1 cellular context compared by ENCODE assay signal in the genomic region with DNA sequence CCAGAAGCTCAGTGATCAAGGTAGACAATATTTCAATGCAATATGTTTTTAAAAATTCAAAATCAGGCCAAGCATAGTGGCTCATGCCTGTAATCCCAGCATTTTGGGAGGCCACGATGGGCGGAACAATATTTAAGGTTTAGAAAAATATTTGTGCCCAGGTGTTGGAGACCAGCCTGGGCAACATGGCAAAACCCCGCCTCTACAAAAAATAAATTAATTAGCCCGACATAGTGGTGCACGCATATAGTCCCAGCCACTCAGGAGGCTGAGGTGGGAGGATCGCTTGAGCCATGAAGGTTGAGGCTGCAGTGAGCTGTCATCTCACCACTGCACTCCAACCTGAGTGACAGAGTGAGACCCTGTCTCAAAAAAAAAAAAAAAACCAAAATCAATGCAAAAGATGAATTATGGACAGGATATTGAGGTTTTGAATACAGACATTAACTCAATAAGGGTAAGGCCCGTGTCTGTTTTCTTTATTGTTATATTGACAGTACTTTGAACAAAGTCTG.
TF ChIP-seq lines count a peak whose summit lies in the region.

No MANE protein-coding gene starts in this region.

TF ChIP-seq in GM12878, 131 proteins besides CTCF, POLR2A, EP300 and RAD21:
- TF ChIP-seq, protein P1, sequence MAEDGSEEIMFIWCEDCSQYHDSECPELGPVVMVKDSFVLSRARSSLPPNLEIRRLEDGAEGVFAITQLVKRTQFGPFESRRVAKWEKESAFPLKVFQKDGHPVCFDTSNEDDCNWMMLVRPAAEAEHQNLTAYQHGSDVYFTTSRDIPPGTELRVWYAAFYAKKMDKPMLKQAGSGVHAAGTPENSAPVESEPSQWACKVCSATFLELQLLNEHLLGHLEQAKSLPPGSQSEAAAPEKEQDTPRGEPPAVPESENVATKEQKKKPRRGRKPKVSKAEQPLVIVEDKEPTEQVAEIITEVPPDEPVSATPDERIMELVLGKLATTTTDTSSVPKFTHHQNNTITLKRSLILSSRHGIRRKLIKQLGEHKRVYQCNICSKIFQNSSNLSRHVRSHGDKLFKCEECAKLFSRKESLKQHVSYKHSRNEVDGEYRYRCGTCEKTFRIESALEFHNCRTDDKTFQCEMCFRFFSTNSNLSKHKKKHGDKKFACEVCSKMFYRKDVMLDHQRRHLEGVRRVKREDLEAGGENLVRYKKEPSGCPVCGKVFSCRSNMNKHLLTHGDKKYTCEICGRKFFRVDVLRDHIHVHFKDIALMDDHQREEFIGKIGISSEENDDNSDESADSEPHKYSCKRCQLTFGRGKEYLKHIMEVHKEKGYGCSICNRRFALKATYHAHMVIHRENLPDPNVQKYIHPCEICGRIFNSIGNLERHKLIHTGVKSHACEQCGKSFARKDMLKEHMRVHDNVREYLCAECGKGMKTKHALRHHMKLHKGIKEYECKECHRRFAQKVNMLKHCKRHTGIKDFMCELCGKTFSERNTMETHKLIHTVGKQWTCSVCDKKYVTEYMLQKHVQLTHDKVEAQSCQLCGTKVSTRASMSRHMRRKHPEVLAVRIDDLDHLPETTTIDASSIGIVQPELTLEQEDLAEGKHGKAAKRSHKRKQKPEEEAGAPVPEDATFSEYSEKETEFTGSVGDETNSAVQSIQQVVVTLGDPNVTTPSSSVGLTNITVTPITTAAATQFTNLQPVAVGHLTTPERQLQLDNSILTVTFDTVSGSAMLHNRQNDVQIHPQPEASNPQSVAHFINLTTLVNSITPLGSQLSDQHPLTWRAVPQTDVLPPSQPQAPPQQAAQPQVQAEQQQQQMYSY (CRISPR knock-in tag; IDR thresholded peaks at IDR 0.05), result no peak
- TF ChIP-seq, protein P2, sequence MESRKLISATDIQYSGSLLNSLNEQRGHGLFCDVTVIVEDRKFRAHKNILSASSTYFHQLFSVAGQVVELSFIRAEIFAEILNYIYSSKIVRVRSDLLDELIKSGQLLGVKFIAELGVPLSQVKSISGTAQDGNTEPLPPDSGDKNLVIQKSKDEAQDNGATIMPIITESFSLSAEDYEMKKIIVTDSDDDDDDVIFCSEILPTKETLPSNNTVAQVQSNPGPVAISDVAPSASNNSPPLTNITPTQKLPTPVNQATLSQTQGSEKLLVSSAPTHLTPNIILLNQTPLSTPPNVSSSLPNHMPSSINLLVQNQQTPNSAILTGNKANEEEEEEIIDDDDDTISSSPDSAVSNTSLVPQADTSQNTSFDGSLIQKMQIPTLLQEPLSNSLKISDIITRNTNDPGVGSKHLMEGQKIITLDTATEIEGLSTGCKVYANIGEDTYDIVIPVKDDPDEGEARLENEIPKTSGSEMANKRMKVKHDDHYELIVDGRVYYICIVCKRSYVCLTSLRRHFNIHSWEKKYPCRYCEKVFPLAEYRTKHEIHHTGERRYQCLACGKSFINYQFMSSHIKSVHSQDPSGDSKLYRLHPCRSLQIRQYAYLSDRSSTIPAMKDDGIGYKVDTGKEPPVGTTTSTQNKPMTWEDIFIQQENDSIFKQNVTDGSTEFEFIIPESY (IDR thresholded peaks at IDR 0.05), result no peak
- TF ChIP-seq, protein P3, sequence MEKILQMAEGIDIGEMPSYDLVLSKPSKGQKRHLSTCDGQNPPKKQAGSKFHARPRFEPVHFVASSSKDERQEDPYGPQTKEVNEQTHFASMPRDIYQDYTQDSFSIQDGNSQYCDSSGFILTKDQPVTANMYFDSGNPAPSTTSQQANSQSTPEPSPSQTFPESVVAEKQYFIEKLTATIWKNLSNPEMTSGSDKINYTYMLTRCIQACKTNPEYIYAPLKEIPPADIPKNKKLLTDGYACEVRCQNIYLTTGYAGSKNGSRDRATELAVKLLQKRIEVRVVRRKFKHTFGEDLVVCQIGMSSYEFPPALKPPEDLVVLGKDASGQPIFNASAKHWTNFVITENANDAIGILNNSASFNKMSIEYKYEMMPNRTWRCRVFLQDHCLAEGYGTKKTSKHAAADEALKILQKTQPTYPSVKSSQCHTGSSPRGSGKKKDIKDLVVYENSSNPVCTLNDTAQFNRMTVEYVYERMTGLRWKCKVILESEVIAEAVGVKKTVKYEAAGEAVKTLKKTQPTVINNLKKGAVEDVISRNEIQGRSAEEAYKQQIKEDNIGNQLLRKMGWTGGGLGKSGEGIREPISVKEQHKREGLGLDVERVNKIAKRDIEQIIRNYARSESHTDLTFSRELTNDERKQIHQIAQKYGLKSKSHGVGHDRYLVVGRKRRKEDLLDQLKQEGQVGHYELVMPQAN (conservative IDR thresholded peaks at IDR 0.05), result no peak
- TF ChIP-seq, protein P4, sequence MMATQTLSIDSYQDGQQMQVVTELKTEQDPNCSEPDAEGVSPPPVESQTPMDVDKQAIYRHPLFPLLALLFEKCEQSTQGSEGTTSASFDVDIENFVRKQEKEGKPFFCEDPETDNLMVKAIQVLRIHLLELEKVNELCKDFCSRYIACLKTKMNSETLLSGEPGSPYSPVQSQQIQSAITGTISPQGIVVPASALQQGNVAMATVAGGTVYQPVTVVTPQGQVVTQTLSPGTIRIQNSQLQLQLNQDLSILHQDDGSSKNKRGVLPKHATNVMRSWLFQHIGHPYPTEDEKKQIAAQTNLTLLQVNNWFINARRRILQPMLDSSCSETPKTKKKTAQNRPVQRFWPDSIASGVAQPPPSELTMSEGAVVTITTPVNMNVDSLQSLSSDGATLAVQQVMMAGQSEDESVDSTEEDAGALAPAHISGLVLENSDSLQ (IDR thresholded peaks at IDR 0.05), result peak; percentile 49
- TF ChIP-seq POLR2AphosphoS2 (IDR thresholded peaks at IDR 0.05; ENCODE audit: low read depth, low read length), result no peak
- TF ChIP-seq SREBF1 (IDR thresholded peaks at IDR 0.05; ENCODE audit: low read length), result no peak
- TF ChIP-seq, protein P5, sequence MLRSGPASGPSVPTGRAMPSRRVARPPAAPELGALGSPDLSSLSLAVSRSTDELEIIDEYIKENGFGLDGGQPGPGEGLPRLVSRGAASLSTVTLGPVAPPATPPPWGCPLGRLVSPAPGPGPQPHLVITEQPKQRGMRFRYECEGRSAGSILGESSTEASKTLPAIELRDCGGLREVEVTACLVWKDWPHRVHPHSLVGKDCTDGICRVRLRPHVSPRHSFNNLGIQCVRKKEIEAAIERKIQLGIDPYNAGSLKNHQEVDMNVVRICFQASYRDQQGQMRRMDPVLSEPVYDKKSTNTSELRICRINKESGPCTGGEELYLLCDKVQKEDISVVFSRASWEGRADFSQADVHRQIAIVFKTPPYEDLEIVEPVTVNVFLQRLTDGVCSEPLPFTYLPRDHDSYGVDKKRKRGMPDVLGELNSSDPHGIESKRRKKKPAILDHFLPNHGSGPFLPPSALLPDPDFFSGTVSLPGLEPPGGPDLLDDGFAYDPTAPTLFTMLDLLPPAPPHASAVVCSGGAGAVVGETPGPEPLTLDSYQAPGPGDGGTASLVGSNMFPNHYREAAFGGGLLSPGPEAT (IDR thresholded peaks at IDR 0.05; ENCODE audit: low read depth), result no peak
- TF ChIP-seq, protein P6, sequence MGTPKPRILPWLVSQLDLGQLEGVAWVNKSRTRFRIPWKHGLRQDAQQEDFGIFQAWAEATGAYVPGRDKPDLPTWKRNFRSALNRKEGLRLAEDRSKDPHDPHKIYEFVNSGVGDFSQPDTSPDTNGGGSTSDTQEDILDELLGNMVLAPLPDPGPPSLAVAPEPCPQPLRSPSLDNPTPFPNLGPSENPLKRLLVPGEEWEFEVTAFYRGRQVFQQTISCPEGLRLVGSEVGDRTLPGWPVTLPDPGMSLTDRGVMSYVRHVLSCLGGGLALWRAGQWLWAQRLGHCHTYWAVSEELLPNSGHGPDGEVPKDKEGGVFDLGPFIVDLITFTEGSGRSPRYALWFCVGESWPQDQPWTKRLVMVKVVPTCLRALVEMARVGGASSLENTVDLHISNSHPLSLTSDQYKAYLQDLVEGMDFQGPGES (IDR thresholded peaks at IDR 0.05), result no peak
- no peak for TF ChIP-seq CHD1 (IDR thresholded peaks at IDR 0.05; ENCODE audit: low read depth, low read length)
- TF ChIP-seq BMI1 (IDR thresholded peaks at IDR 0.05; ENCODE audit: borderline replicate concordance), result no peak
- TF ChIP-seq, protein P7, sequence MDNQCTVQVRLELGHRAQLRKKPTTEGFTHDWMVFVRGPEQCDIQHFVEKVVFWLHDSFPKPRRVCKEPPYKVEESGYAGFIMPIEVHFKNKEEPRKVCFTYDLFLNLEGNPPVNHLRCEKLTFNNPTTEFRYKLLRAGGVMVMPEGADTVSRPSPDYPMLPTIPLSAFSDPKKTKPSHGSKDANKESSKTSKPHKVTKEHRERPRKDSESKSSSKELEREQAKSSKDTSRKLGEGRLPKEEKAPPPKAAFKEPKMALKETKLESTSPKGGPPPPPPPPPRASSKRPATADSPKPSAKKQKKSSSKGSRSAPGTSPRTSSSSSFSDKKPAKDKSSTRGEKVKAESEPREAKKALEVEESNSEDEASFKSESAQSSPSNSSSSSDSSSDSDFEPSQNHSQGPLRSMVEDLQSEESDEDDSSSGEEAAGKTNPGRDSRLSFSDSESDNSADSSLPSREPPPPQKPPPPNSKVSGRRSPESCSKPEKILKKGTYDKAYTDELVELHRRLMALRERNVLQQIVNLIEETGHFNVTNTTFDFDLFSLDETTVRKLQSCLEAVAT (IDR thresholded peaks at IDR 0.05), result peak; percentile 54; the same call in 1 of the 2 replicates
- no peak for TF ChIP-seq PAX5 (IDR thresholded peaks at IDR 0.05; ENCODE audit: borderline replicate concordance, low read depth, low read length)
- no peak for TF ChIP-seq YBX1 (IDR thresholded peaks at IDR 0.05)
- no peak for TF ChIP-seq HDGF (IDR thresholded peaks at IDR 0.05)
- no peak for TF ChIP-seq IRF4 (IDR thresholded peaks at IDR 0.05; ENCODE audit: low read depth, low read length)
TF ChIP-seq in GM12878: peak in this region for 2.
